In genomic region chr14:72439707-72440106, GRCh38 we compare ENCODE assay signal across 14 cellular contexts.
DNase-seq lines count a peak whose midpoint lies in the region; ATAC-seq and TF ChIP-seq lines count a peak whose summit lies in the region.
"Had no signal": no experiment of that assay in that cellular context is flagged by ENCODE, and none has a peak within 500 bp of the region (broad histone marks: within the 10 kb centered on the region; RNA-seq: fewer than 3 reads in every experiment).

No MANE protein-coding gene starts in this region.

- peak overlapping the region in 5 of 7 donors; percentile 14 to 76 (median 64) for H3K27ac Mint-ChIP-seq in CD4-positive, alpha-beta memory T cell
- H3K27ac Mint-ChIP-seq in T-cell: peak overlapping the region; percentile 44 to 50

- peaks cover 55% of the 10 kb centered on the region for H3K4me1 ChIP-seq in CD4-positive, alpha-beta memory T cell (ENCODE audit: insufficient read depth, low read length)
- no peaks in the 10 kb centered on the region for H3K4me1 ChIP-seq in mucosa of descending colon (ENCODE audit: low read depth)
- H3K4me1 ChIP-seq: adrenal gland, colonic mucosa had no signal

- H3K36me3 Mint-ChIP-seq in CD4-positive, alpha-beta memory T cell: no peaks in the 10 kb centered on the region
- H3K36me3 Mint-ChIP-seq in T-cell: no peaks in the 10 kb centered on the region

- peak overlapping the region; percentile 15 to 80 (median 56) for H3K4me3 Mint-ChIP-seq in CD4-positive, alpha-beta memory T cell
- peak overlapping the region in 1 of 3 donors; percentile 63 for H3K4me3 Mint-ChIP-seq in T-cell

- no peaks in the 10 kb centered on the region for H3K36me3 ChIP-seq in CD4-positive, alpha-beta memory T cell (ENCODE audit: insufficient read depth, low read length)
- H3K36me3 ChIP-seq in mucosa of descending colon (ENCODE audit: low read depth): no peaks in the 10 kb centered on the region
- H3K36me3 ChIP-seq: adrenal gland, colonic mucosa had no signal

- no peak overlapping the region for H3K27ac ChIP-seq in CD4-positive, alpha-beta memory T cell (ENCODE audit: low read depth, low read length)
- H3K27ac ChIP-seq: adrenal gland, colonic mucosa had no signal

- no peaks in the 10 kb centered on the region for H3K9me3 Mint-ChIP-seq in CD4-positive, alpha-beta memory T cell
- H3K9me3 Mint-ChIP-seq in T-cell: no peaks in the 10 kb centered on the region

- no peaks in the 10 kb centered on the region for H3K27me3 ChIP-seq in CD4-positive, alpha-beta memory T cell (ENCODE audit: insufficient read depth, low read length)
- H3K27me3 ChIP-seq: adrenal gland, colonic mucosa had no signal

- H3K4me3 ChIP-seq in CD4-positive, alpha-beta memory T cell (ENCODE audit: low read length in 2 of 2): no peak overlapping the region
- no peak overlapping the region for H3K4me3 ChIP-seq in mucosa of descending colon
- H3K4me3 ChIP-seq: adrenal gland, colonic mucosa had no signal

- CTCF ChIA-PET in CD4-positive, alpha-beta memory T cell (lab: Charles Lee; ENCODE audit: partially characterized antibody): no interaction called here
- CTCF ChIA-PET in T-cell (lab: Charles Lee): no interaction called here

- H3K4me1 Mint-ChIP-seq in CD4-positive, alpha-beta memory T cell: peaks cover 43 to 59% (median 55%) of the 10 kb centered on the region in 4 donors
- peaks cover 52 to 71% (median 60%) of the 10 kb centered on the region in 3 donors for H3K4me1 Mint-ChIP-seq in T-cell

- POLR2A ChIA-PET in CD4-positive, alpha-beta memory T cell (lab: Charles Lee; ENCODE audit: partially characterized antibody): no interaction called here
- POLR2A ChIA-PET in T-cell (lab: Charles Lee): no interaction called here

- TF ChIP-seq CTCF in GM20000 (IDR thresholded peaks at IDR 0.05; ENCODE audit: extremely low read depth, missing control alignments) (no peak), mucosa of descending colon (IDR thresholded peaks at IDR 0.05) (no peak)

- intact Hi-C loops in CD4-positive, alpha-beta memory T cell (cut with micrococcal nuclease): no loop called here
- intact Hi-C loops in mucosa of descending colon (cut with DNase I, micrococcal nuclease): no loop called here

- ATAC-seq in T-cell (replicated peaks in 1 of 4) (peak in 3 of 4 experiments; percentile 9 to 38 (median 33)), mucosa of descending colon (peak; percentile 25), HG02973 (IDR thresholded peaks at IDR 0.05; ENCODE audit: unreplicated experiment) (no peak)

- H3K27me3 Mint-ChIP-seq in CD4-positive, alpha-beta memory T cell: no peaks in the 10 kb centered on the region
- no peaks in the 10 kb centered on the region for H3K27me3 Mint-ChIP-seq in T-cell

- no peaks in the 10 kb centered on the region for H3K9me3 ChIP-seq in CD4-positive, alpha-beta memory T cell (ENCODE audit: control insufficient read depth in 1 of 2, low read length in 2 of 2)
- no peaks in the 10 kb centered on the region for H3K9me3 ChIP-seq in mucosa of descending colon
- H3K9me3 ChIP-seq: adrenal gland, colonic mucosa had no signal

- no peak for DNase-seq in CD4-positive, alpha-beta memory T cell
- DNase-seq in GM20000 (ENCODE audit: low spot score) (peak; percentile 16), T-cell (no peak), mucosa of descending colon (peak in 1 of 3 donors; percentile 6), middle frontal gyrus (ENCODE audit: extremely low spot score, low spot score) (no peak), HCEC 1CT (no peak)
- no peak for DNase-seq in stimulated activated CD4-positive, alpha-beta T cell treated with anti-CD3 and anti-CD28 coated beads, Interleukin-4, amount 100 ng/mL, for 4 hours
- DNase-seq: adrenal gland, colonic mucosa, NCI-H1436 treated with DMSO at 0.1 percent for 48 hours, NCI-H526, posterior cingulate gyrus, SHP77 treated with DMSO at 0.1 percent for 48 hours had no signal
